Comparison of ENCODE assay signal across 8 cellular contexts in the genomic region with DNA sequence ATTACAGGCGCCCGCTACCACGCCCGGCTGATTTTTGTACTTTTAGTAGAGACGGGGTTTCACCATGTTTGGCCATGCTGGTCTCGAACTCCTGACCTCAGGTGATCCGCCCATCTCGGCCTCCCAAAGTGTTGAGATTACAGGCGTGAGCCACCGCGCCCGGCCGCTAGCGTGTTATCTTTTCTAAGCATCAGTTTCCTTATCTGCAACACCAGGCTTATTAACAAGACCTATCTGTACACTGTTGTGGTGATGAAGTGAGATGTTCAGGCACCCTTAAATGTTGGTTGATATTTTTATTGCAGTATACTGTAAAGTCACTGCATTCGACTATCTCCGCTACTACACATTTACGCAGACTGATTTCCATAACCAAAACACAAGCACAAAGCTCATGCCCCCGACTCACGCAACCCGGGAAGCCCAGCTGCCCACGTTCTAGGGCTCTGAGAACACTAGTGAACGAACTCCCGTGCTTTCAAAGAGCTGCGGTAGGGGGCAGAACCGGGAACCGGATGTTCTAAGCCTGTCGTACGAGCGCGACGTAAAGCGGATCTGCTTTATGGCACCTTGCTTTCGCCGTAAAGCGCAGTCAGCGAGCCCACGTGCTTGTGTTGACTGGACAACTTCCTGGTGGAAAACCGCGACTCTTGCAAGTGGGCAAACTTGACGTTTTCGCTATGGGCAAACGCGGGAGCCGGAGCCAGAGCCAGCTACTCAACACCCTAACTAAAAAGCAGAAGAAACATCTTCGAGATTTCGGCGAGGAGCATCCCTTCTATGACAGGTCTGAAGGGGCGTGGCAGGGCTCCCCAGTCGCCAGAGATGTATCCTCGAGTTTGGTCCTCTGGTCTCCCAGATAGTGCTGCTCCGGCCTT. TPM values are rescaled to one million over a fixed set of nuclear protein-coding genes. Genes with fewer than 3 reads are reported as not detected.
DNase-seq lines count a peak whose midpoint lies in the region; ATAC-seq, FAIRE-seq and TF ChIP-seq lines count a peak whose summit lies in the region.

A gene with protein sequence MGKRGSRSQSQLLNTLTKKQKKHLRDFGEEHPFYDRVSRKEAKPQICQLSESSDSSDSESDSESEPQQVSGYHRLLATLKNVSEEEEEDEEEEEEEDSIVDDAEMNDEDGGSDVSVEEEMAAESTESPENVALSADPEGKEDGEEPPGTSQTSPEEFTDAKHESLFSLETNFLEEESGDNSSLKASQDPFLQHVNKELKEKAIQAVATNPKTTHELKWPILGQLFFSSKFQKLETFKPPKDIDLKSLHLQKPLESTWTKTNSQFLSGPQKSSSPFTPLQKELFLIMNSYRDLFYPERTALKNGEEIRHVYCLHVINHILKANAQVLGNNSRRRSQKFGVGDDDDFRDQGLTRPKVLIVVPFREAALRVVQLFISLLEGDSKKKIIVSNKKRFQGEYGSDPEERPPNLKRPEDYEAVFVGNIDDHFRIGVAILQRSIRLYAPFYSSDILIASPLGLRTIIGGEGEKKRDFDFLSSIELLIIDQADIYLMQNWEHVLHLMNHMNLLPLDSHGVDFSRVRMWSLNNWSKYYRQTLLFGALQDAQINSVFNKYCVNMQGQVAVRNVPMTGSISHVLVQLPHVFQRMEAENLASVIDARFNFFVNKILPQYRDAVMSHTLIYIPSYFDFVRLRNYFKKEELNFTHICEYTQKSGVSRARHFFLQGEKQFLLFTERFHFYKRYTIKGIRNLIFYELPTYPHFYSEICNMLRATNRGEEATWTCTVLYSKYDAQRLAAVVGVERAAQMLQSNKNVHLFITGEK (plus strand): TSS at position 589 of the 878 bp plus-strand sequence. CDS start 92 bp downstream, at position 681.

- peaks cover 5 to 16% of the 10 kb centered on the region in 2 donors for H3K4me1 ChIP-seq in adrenal gland (replicated peaks in 1 of 2)

- CTCF ChIA-PET in T-cell (lab: Charles Lee), result interaction anchor here (0.5 to 1.8 kb wide), 11 partner anchors 12 to 75 kb away, joined by 3 to 7 read pairs (median 4); a partner anchor contains a TSS

- WGBS in adrenal gland, 4 donors, result 19 to 32% (median 23%) methylated on average over 32 to 51 of the region's 51 CpGs

- DNase-seq in GM12892 (ENCODE audit: insufficient read length), result peak; percentile 58
- DNase-seq in NCI-H1436 treated with DMSO at 0.1 percent for 48 hours (lab: John Stamatoyannopoulos, UW), result peak; percentile 77
- peak; percentile 84 to 95 (median 90) for DNase-seq in T-cell
- peak; percentile 93 to 98 (median 96) for DNase-seq in adrenal gland
- DNase-seq in left cardiac atrium, result peak; percentile 94
- peak; percentile 98 for DNase-seq in posterior vena cava (ENCODE audit: low spot score)
- peak; percentile 95 for DNase-seq in ureter (ENCODE audit: low spot score)

- H3K27ac Mint-ChIP-seq in T-cell, result peak within 1 kb of the TSS; percentile 89

- H3K9me3 ChIP-seq in adrenal gland (replicated peaks in 1 of 3), result no peaks in the 10 kb centered on the region

- peak; percentile 99 for FAIRE-seq in GM12892 (lab: Jason Lieb, UNC)

- H3K27me3 ChIP-seq in adrenal gland, result no peaks in the 10 kb centered on the region

- peaks cover 5% of the 10 kb centered on the region in 2 donors for H3K27me3 Mint-ChIP-seq in T-cell

- peak; percentile 88 for ATAC-seq in HG02852 (IDR thresholded peaks at IDR 0.05; ENCODE audit: unreplicated experiment)
- peak; percentile 88 to 95 (median 94) for ATAC-seq in T-cell (replicated peaks in 1 of 4)
- ATAC-seq in left cardiac atrium, result peak; percentile 94 to 95

- H3K4me3 ChIP-seq in adrenal gland, result peak within 1 kb of the TSS in 3 of 4 donors; percentile 55 to 91 (median 75)

- H3K36me3 Mint-ChIP-seq in T-cell, result peaks cover 18% of the 10 kb centered on the region

- POLR2A ChIA-PET in T-cell (lab: Charles Lee), result interaction anchor here (0.5 to 1.2 kb wide), 3 partner anchors 39 to 72 kb away, joined by 3 to 4 read pairs (median 4); a partner anchor contains a TSS

- TF ChIP-seq POLR2A in GM12892 (IDR thresholded peaks at IDR 0.05; ENCODE audit: low read depth, low read length) (peak; percentile 85), adrenal gland (IDR thresholded peaks at IDR 0.05) (peak; percentile 51 to 85)

- peak; percentile 50 to 82 (median 62) for TF ChIP-seq CTCF in adrenal gland (IDR thresholded peaks at IDR 0.05)

- intact Hi-C loops in adrenal gland (cut with DNase I) (no loop called here), left cardiac atrium (cut with DNase I) (no loop called here), posterior vena cava (cut with DNase I) (loop anchor here in 1 of 2 donors (10.0 kb wide), 1 partner anchor 963 kb away; no protein-coding TSS in a partner anchor)

- peaks cover 40 to 54% (median 51%) of the 10 kb centered on the region in 3 donors for H3K4me1 Mint-ChIP-seq in T-cell

- no peaks in the 10 kb centered on the region for H3K9me3 Mint-ChIP-seq in T-cell

- H3K4me3 Mint-ChIP-seq in T-cell, result peak within 1 kb of the TSS; percentile 88 to 96 (median 94)

- peaks cover 0 to 20% of the 10 kb centered on the region in 2 donors for H3K36me3 ChIP-seq in adrenal gland (replicated peaks in 1 of 2)

- H3K27ac ChIP-seq in adrenal gland, result peak within 1 kb of the TSS in 3 of 5 donors; percentile 35 to 88 (median 63)

RNA-seq across cellular contexts. Expression of the gene that starts here (rescaled TPM):
- 4.0 TPM for polyA plus RNA-seq in GM12892 (2012; ENCODE audit: missing spikeins)
- total RNA-seq in T-cell (10 to 100 TPM in 3 of 5 donors, 1 to 10 TPM in 2; 9.1 to 19.9 (median 14.5) TPM), adrenal gland (10 to 100 TPM in 1 of 8 donors, 1 to 10 TPM in 7; 5.3 to 11.0 (median 7.8) TPM), left cardiac atrium (1 to 10 TPM; 3.0 to 4.4 TPM), posterior vena cava (10 to 100 TPM in 1 of 2 donors, 1 to 10 TPM in 1; 6.4 to 19.1 TPM), ureter (13.8 TPM)
- 1 to 10 TPM; 2.2 to 8.8 (median 2.4) TPM for polyA plus RNA-seq in adrenal gland

Comparison
In these comparisons a context has a peak if more than half of its experiments do, and no peak if none do; other contexts are left out.
1. Peak in every context shown above with its lines: DNase-seq, ATAC-seq, H3K4me3 ChIP-seq and H3K27ac ChIP-seq.